In genomic region chr4:168773388-168774195, GRCh38 we compare ENCODE assay signal across 16 cellular contexts.
"Had no signal": no experiment of that assay in that cellular context is flagged by ENCODE, and none has a peak within 500 bp of the region (broad histone marks: within the 10 kb centered on the region; RNA-seq: fewer than 3 reads in every experiment).

No MANE protein-coding gene starts in this region.

- H3K27ac ChIP-seq: adrenal gland, coronary artery, epithelial cell of prostate, VCaP had no signal

- H3K4me3 ChIP-seq: adrenal gland, coronary artery had no signal

- H3K36me3 ChIP-seq: adrenal gland had no signal

- H3K9me3 ChIP-seq: adrenal gland had no signal

- FAIRE-seq: frontal cortex had no signal

- ATAC-seq: activated CD8-positive, alpha-beta memory T cell treated with anti-CD3 and anti-CD28 coated beads, Interleukin-2, amount 10 ng/mL, durations not matched to agents 7 days and 5 days; effector memory CD8-positive, alpha-beta T cell; stimulated activated effector memory CD8-positive, alpha-beta T cell treated with anti-CD3 and anti-CD28 coated beads, Interleukin-12 subunit alpha, Interleukin-12 subunit beta, amount 100 ng/mL, for 72 hours had no signal

- DNase-seq: activated CD4-positive, alpha-beta memory T cell treated with anti-CD3 and anti-CD28 coated beads for 36 hours; activated CD8-positive, alpha-beta memory T cell treated with anti-CD3 and anti-CD28 coated beads, Interleukin-2, amount 10 ng/mL, durations not matched to agents 7 days and 5 days; activated effector memory CD4-positive, alpha-beta T cell treated with Interleukin-2 at 50 U/mL for 16 hours; activated T-cell treated with anti-CD3 and anti-CD28 coated beads, Interleukin-2, amount 50 U/mL, for 24 hours; adrenal gland; caudate nucleus; effector memory CD8-positive, alpha-beta T cell; head of caudate nucleus; mammary epithelial cell; nephron progenitor cell; occipital lobe had no signal

- H3K27me3 ChIP-seq: adrenal gland had no signal

- H3K4me1 ChIP-seq: adrenal gland had no signal
